ENCODE assay signal across 1 cellular context in the genomic region with DNA sequence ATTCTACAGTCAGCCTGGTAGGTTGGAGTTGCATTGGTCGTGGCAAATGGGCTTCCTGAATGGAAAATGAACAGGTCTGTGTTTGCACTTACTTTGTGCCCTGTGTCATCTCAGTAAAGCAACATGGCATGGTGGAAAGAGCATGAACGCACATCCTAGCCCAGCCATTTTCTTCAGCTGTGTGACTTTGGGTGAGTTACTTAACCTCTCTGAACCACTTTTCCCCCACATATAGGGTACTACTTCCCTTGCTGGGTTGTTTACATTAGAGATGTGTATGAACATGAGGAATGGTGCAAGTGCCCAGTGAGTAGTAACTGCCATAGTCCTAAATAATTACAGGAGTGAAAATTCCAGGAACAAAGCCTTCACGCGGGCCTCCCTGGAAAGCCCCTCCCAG.
TF ChIP-seq lines count a peak whose summit lies in the region.

No MANE protein-coding gene starts in this region.

TF ChIP-seq in GM23338, 12 proteins besides CTCF, POLR2A, EP300 and RAD21:
- TF ChIP-seq ZNF114 (CRISPR knock-in tag; IDR thresholded peaks at IDR 0.05) (no peak), JUNB (IDR thresholded peaks at IDR 0.05; ENCODE audit: unreplicated experiment) (no peak), EZH2phosphoT487 (IDR thresholded peaks at IDR 0.05; ENCODE audit: unreplicated experiment) (no peak), EZH2 (IDR thresholded peaks at IDR 0.05; ENCODE audit: low read depth, unreplicated experiment) (no peak), CREB1 (CRISPR knock-in tag; IDR thresholded peaks at IDR 0.05; ENCODE audit: low read depth) (no peak), ZNF331 (CRISPR knock-in tag; IDR thresholded peaks at IDR 0.05; ENCODE audit: low read depth) (no peak), NANOG (IDR thresholded peaks at IDR 0.05; ENCODE audit: borderline replicate concordance) (no peak), STAT1 (IDR thresholded peaks at IDR 0.05; ENCODE audit: unreplicated experiment) (no peak), POLR2AphosphoS5 (IDR thresholded peaks at IDR 0.05; ENCODE audit: low read depth) (no peak)
- TF ChIP-seq, protein P1, sequence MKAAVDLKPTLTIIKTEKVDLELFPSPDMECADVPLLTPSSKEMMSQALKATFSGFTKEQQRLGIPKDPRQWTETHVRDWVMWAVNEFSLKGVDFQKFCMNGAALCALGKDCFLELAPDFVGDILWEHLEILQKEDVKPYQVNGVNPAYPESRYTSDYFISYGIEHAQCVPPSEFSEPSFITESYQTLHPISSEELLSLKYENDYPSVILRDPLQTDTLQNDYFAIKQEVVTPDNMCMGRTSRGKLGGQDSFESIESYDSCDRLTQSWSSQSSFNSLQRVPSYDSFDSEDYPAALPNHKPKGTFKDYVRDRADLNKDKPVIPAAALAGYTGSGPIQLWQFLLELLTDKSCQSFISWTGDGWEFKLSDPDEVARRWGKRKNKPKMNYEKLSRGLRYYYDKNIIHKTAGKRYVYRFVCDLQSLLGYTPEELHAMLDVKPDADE (IDR thresholded peaks at IDR 0.05) = no peak
- TF ChIP-seq, protein P2, sequence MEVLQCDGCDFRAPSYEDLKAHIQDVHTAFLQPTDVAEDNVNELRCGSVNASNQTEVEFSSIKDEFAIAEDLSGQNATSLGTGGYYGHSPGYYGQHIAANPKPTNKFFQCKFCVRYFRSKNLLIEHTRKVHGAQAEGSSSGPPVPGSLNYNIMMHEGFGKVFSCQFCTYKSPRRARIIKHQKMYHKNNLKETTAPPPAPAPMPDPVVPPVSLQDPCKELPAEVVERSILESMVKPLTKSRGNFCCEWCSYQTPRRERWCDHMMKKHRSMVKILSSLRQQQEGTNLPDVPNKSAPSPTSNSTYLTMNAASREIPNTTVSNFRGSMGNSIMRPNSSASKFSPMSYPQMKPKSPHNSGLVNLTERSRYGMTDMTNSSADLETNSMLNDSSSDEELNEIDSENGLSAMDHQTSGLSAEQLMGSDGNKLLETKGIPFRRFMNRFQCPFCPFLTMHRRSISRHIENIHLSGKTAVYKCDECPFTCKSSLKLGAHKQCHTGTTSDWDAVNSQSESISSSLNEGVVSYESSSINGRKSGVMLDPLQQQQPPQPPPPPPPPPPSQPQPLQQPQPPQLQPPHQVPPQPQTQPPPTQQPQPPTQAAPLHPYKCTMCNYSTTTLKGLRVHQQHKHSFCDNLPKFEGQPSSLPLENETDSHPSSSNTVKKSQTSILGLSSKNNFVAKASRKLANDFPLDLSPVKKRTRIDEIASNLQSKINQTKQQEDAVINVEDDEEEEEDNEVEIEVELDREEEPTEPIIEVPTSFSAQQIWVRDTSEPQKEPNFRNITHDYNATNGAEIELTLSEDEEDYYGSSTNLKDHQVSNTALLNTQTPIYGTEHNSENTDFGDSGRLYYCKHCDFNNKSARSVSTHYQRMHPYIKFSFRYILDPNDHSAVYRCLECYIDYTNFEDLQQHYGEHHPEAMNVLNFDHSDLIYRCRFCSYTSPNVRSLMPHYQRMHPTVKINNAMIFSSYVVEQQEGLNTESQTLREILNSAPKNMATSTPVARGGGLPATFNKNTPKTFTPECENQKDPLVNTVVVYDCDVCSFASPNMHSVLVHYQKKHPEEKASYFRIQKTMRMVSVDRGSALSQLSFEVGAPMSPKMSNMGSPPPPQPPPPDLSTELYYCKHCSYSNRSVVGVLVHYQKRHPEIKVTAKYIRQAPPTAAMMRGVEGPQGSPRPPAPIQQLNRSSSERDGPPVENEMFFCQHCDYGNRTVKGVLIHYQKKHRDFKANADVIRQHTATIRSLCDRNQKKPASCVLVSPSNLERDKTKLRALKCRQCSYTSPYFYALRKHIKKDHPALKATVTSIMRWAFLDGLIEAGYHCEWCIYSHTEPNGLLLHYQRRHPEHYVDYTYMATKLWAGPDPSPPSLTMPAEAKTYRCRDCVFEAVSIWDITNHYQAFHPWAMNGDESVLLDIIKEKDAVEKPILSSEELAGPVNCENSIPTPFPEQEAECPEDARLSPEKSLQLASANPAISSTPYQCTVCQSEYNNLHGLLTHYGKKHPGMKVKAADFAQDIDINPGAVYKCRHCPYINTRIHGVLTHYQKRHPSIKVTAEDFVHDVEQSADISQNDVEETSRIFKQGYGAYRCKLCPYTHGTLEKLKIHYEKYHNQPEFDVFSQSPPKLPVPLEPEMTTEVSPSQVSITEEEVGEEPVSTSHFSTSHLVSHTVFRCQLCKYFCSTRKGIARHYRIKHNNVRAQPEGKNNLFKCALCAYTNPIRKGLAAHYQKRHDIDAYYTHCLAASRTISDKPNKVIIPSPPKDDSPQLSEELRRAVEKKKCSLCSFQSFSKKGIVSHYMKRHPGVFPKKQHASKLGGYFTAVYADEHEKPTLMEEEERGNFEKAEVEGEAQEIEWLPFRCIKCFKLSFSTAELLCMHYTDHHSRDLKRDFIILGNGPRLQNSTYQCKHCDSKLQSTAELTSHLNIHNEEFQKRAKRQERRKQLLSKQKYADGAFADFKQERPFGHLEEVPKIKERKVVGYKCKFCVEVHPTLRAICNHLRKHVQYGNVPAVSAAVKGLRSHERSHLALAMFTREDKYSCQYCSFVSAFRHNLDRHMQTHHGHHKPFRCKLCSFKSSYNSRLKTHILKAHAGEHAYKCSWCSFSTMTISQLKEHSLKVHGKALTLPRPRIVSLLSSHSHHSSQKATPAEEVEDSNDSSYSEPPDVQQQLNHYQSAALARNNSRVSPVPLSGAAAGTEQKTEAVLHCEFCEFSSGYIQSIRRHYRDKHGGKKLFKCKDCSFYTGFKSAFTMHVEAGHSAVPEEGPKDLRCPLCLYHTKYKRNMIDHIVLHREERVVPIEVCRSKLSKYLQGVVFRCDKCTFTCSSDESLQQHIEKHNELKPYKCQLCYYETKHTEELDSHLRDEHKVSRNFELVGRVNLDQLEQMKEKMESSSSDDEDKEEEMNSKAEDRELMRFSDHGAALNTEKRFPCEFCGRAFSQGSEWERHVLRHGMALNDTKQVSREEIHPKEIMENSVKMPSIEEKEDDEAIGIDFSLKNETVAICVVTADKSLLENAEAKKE (CRISPR knock-in tag; IDR thresholded peaks at IDR 0.05) = no peak
- TF ChIP-seq, protein P3, sequence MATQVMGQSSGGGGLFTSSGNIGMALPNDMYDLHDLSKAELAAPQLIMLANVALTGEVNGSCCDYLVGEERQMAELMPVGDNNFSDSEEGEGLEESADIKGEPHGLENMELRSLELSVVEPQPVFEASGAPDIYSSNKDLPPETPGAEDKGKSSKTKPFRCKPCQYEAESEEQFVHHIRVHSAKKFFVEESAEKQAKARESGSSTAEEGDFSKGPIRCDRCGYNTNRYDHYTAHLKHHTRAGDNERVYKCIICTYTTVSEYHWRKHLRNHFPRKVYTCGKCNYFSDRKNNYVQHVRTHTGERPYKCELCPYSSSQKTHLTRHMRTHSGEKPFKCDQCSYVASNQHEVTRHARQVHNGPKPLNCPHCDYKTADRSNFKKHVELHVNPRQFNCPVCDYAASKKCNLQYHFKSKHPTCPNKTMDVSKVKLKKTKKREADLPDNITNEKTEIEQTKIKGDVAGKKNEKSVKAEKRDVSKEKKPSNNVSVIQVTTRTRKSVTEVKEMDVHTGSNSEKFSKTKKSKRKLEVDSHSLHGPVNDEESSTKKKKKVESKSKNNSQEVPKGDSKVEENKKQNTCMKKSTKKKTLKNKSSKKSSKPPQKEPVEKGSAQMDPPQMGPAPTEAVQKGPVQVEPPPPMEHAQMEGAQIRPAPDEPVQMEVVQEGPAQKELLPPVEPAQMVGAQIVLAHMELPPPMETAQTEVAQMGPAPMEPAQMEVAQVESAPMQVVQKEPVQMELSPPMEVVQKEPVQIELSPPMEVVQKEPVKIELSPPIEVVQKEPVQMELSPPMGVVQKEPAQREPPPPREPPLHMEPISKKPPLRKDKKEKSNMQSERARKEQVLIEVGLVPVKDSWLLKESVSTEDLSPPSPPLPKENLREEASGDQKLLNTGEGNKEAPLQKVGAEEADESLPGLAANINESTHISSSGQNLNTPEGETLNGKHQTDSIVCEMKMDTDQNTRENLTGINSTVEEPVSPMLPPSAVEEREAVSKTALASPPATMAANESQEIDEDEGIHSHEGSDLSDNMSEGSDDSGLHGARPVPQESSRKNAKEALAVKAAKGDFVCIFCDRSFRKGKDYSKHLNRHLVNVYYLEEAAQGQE (IDR thresholded peaks at IDR 0.05; ENCODE audit: unreplicated experiment) = no peak
